Comparison of ENCODE assay signal across 1 cellular context in the genomic region with DNA sequence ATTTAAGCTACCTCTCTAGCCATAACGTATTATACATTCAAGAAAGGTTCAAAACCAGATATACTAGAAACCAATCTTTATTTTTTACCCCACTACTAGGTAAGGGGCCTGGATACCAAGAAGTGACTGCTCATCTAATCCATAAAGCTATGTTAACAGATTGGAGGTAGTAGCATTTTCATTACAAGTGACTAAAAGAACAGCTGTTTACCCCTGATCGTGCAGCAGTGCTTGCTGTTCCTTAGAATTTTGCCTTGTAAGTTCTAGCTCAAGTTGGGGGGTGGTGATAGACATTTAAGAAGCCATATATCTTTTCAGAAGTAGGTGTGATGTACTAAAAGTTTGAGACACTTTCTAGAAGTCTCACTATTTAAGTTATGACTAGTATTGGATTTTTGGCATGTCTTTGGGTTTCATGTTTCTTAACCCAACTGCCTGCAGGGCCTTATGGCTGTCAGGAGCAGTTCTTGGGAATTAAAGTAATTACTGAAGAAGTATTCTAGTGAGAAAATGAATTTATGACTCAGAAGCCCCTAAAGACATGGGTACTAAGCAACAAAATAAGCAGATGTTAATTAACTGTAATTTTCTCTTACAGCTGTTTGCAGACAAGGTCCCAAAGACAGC.
TF ChIP-seq lines count a peak whose summit lies in the region.

No MANE protein-coding gene starts in this region.

TF ChIP-seq in SK-N-SH, 30 proteins besides CTCF, POLR2A, EP300 and RAD21 (continued from another document):
- no peak for TF ChIP-seq PBX3 (IDR thresholded peaks at IDR 0.05)
- no peak for TF ChIP-seq FOXJ3 (CRISPR knock-in tag; IDR thresholded peaks at IDR 0.05)
- no peak for TF ChIP-seq SIN3A (IDR thresholded peaks at IDR 0.05; ENCODE audit: borderline replicate concordance, low read depth, low read length)
- TF ChIP-seq TAF1 (IDR thresholded peaks at IDR 0.05; ENCODE audit: borderline replicate concordance, low read depth, low read length): no peak
- no peak for TF ChIP-seq MEF2A (IDR thresholded peaks at IDR 0.05; ENCODE audit: borderline replicate concordance, low read depth)
- TF ChIP-seq MXI1 (IDR thresholded peaks at IDR 0.05; ENCODE audit: low read depth, low read length): no peak
- no peak for TF ChIP-seq EZH2phosphoT487 (IDR thresholded peaks at IDR 0.05; ENCODE audit: borderline replicate concordance, low read depth)
